ENCODE assay signal across 15 cellular contexts in the genomic region with DNA sequence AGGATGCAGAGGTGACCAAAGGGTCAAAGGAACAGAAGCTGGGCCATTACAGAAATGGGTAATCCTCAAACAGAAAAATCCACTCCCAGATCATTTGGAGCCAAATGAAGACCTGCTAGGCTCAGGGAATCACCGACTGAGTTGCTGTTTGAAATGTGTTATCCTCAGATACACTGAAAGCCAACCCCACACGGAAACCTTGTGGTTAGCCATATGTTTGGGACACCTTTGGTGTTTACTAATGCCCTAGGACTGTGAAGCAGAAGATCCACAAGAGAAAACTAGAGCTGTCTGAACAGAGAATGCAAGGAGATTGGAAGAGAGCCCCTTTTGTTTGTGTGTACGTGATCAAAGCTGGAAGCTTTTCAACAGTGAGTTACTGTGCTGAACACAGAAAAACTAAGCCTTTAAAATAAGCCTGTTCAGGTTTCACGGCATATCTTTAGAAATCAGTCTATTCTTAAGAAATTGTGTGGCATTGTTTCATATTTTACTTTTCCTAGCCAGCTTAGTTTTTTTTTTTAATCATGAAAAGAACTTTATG.
DNase-seq lines count a peak whose midpoint lies in the region; ATAC-seq and TF ChIP-seq lines count a peak whose summit lies in the region.
"Had no signal": no experiment of that assay in that cellular context is flagged by ENCODE, and none has a peak within 500 bp of the region (broad histone marks: within the 10 kb centered on the region; RNA-seq: fewer than 3 reads in every experiment).

No MANE protein-coding gene starts in this region.

- TF ChIP-seq CTCF in GM20000 (IDR thresholded peaks at IDR 0.05; ENCODE audit: extremely low read depth, missing control alignments) (no peak), esophagus muscularis mucosa (IDR thresholded peaks at IDR 0.05) (no peak), neutrophil (IDR thresholded peaks at IDR 0.05) (no peak)

- TF ChIP-seq EP300 in esophagus muscularis mucosa (IDR thresholded peaks at IDR 0.05), result no peak

- 25% methylated on average over 4 of the region's 4 CpGs for WGBS in esophagus muscularis mucosa

- H3K4me1 ChIP-seq in esophagus muscularis mucosa, result peaks cover 0 to 27% (median 20%) of the 10 kb centered on the region in 4 donors
- H3K4me1 ChIP-seq in neutrophil (ENCODE audit: control insufficient read depth in 1 of 2, insufficient read depth in 1 of 2, low read depth in 1 of 2, low read length in 1 of 2), result peaks cover 31 to 33% of the 10 kb centered on the region in 2 experiments

- no peaks in the 10 kb centered on the region for H3K36me3 ChIP-seq in esophagus muscularis mucosa
- no peaks in the 10 kb centered on the region for H3K36me3 ChIP-seq in neutrophil

- no peak for TF ChIP-seq POLR2A in esophagus muscularis mucosa (IDR thresholded peaks at IDR 0.05; ENCODE audit: low read depth)

- H3K9me3 ChIP-seq in esophagus muscularis mucosa, result no peaks in the 10 kb centered on the region
- H3K9me3 ChIP-seq in neutrophil, result no peaks in the 10 kb centered on the region

- intact Hi-C loops in esophagus muscularis mucosa (cut with DNase I), result no loop called here

- DNase-seq in GM20000 (ENCODE audit: low spot score) (peak; percentile 5), NCI-H446 treated with DMSO at 0.1 percent for 48 hours (lab: John Stamatoyannopoulos, UW) (peak; percentile 21), esophagus muscularis mucosa (ENCODE audit: extremely low spot score) (no peak), NCI-H2029 (lab: John Stamatoyannopoulos, UW) (no peak), HCEC 1CT (no peak)
- no peak for DNase-seq in activated CD8-positive, alpha-beta memory T cell treated with anti-CD3 and anti-CD28 coated beads, Interleukin-2, amount 50 U/mL, for 4 hours
- DNase-seq: activated B cell treated with CpG ODN at 0.5 μM for 24 hours; activated naive CD8-positive, alpha-beta T cell treated with anti-CD3 and anti-CD28 coated beads, Interleukin-2, amount 10 ng/mL, durations not matched to agents 7 days and 5 days; C1 segment of cervical spinal cord; NCI-H1092 treated with DMSO at 0.1 percent for 48 hours; NCI-H526 treated with DMSO at 0.1 percent for 48 hours had no signal

- H3K27me3 ChIP-seq in esophagus muscularis mucosa, result no peaks in the 10 kb centered on the region
- no peaks in the 10 kb centered on the region for H3K27me3 ChIP-seq in neutrophil

- H3K27ac ChIP-seq in esophagus muscularis mucosa (replicated peaks in 1 of 4) (peak overlapping the region in 3 of 4 donors; percentile 1 to 38 (median 31)), neutrophil (peak overlapping the region; percentile 32)

- H3K4me3 ChIP-seq in esophagus muscularis mucosa (no peak overlapping the region), neutrophil (ENCODE audit: low read depth in 1 of 2, low read length in 1 of 2) (no peak overlapping the region)
- H3K4me3 ChIP-seq: lung had no signal

- ATAC-seq in GM18868 (IDR thresholded peaks at IDR 0.05; ENCODE audit: unreplicated experiment), result no peak
- ATAC-seq: stimulated activated memory B cell treated with anti-CD40 and anti-IgM and Interleukin-4, amounts not matched to agents 10 μg/mL and 1 μg/mL and 100 μg/mL, for 72 hours had no signal

Comparison
In these comparisons a context has a peak if more than half of its experiments do, and no peak if none do; other contexts are left out.
1. DNase-seq: peak in GM20000 (single experiment) and NCI-H446 treated with DMSO at 0.1 percent for 48 hours (single experiment); none in esophagus muscularis mucosa (single experiment), NCI-H2029 (single experiment), activated CD8-positive, alpha-beta memory T cell treated with anti-CD3 and anti-CD28 coated beads, Interleukin-2, amount 50 U/mL, for 4 hours (single experiment) and HCEC 1CT (single experiment).